Comparison of ENCODE assay signal across 1 cellular context in the genomic region with DNA sequence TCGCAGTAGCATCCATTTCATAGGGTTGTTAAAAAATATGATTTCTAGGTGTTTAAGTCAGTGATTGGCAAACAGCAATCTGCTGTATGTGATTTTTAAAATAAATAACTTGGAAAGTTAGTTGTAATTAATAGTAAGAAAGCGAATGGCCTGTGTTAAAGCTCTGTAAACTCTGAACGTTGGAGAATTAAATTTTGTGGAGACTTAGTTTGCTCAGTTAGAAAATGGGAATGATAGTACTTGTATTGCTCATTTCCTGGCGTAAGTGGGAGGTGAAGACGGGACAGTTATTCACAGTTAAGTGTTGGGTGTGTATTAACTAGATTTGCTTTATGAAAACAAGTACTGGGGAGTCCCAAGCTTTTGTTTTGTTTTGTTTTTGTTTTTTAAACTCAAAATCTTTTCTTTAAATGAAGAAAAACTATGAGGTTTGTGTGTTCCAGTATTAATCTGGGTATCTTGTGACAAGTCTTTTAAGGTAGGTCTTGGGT.
TF ChIP-seq lines count a peak whose summit lies in the region.

No MANE protein-coding gene starts in this region.

TF ChIP-seq in neural cell, 6 proteins besides CTCF, POLR2A, EP300 and RAD21 (continued from another document):
- TF ChIP-seq, protein P1, sequence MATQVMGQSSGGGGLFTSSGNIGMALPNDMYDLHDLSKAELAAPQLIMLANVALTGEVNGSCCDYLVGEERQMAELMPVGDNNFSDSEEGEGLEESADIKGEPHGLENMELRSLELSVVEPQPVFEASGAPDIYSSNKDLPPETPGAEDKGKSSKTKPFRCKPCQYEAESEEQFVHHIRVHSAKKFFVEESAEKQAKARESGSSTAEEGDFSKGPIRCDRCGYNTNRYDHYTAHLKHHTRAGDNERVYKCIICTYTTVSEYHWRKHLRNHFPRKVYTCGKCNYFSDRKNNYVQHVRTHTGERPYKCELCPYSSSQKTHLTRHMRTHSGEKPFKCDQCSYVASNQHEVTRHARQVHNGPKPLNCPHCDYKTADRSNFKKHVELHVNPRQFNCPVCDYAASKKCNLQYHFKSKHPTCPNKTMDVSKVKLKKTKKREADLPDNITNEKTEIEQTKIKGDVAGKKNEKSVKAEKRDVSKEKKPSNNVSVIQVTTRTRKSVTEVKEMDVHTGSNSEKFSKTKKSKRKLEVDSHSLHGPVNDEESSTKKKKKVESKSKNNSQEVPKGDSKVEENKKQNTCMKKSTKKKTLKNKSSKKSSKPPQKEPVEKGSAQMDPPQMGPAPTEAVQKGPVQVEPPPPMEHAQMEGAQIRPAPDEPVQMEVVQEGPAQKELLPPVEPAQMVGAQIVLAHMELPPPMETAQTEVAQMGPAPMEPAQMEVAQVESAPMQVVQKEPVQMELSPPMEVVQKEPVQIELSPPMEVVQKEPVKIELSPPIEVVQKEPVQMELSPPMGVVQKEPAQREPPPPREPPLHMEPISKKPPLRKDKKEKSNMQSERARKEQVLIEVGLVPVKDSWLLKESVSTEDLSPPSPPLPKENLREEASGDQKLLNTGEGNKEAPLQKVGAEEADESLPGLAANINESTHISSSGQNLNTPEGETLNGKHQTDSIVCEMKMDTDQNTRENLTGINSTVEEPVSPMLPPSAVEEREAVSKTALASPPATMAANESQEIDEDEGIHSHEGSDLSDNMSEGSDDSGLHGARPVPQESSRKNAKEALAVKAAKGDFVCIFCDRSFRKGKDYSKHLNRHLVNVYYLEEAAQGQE (IDR thresholded peaks at IDR 0.05; ENCODE audit: borderline replicate concordance) = no peak
- TF ChIP-seq TAF1 (IDR thresholded peaks at IDR 0.05; ENCODE audit: low read depth) = no peak
